Comparison of ENCODE assay signal across 2 cellular contexts in genomic region chr3:49929333-49930240, GRCh38.
A peak's percentile ranks its signal among the peaks of the same experiment; 100 is the strongest.
TF ChIP-seq lines count a peak whose summit lies in the region.

Gene MON1A (minus strand): TSS chr3:49929811. CDS start chr3:49913346, 16,465 bp downstream.

TF ChIP-seq in IMR-90, 13 proteins besides CTCF, POLR2A, EP300 and RAD21 (continued from another document):
- TF ChIP-seq SMC3 (IDR thresholded peaks at IDR 0.05; ENCODE audit: low read depth, low read length) (no peak), CEBPB (IDR thresholded peaks at IDR 0.05; ENCODE audit: low read depth, low read length) (peak; percentile 79), RFX5 (IDR thresholded peaks at IDR 0.05; ENCODE audit: low read depth, low read length) (no peak), MAFK (IDR thresholded peaks at IDR 0.05; ENCODE audit: low read depth, low read length) (no peak), MXI1 (IDR thresholded peaks at IDR 0.05; ENCODE audit: borderline replicate concordance, low read depth, low read length) (peak; percentile 96), MAZ (IDR thresholded peaks at IDR 0.05; ENCODE audit: borderline replicate concordance, low read depth, low read length) (peak; percentile 79; the same call in 1 of the 2 replicates)

TF ChIP-seq in PFSK-1, 5 proteins besides CTCF, POLR2A, EP300 and RAD21 (continued from another document):
- TF ChIP-seq, protein P1, sequence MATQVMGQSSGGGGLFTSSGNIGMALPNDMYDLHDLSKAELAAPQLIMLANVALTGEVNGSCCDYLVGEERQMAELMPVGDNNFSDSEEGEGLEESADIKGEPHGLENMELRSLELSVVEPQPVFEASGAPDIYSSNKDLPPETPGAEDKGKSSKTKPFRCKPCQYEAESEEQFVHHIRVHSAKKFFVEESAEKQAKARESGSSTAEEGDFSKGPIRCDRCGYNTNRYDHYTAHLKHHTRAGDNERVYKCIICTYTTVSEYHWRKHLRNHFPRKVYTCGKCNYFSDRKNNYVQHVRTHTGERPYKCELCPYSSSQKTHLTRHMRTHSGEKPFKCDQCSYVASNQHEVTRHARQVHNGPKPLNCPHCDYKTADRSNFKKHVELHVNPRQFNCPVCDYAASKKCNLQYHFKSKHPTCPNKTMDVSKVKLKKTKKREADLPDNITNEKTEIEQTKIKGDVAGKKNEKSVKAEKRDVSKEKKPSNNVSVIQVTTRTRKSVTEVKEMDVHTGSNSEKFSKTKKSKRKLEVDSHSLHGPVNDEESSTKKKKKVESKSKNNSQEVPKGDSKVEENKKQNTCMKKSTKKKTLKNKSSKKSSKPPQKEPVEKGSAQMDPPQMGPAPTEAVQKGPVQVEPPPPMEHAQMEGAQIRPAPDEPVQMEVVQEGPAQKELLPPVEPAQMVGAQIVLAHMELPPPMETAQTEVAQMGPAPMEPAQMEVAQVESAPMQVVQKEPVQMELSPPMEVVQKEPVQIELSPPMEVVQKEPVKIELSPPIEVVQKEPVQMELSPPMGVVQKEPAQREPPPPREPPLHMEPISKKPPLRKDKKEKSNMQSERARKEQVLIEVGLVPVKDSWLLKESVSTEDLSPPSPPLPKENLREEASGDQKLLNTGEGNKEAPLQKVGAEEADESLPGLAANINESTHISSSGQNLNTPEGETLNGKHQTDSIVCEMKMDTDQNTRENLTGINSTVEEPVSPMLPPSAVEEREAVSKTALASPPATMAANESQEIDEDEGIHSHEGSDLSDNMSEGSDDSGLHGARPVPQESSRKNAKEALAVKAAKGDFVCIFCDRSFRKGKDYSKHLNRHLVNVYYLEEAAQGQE (IDR thresholded peaks at IDR 0.05; ENCODE audit: insufficient read depth in 1 of 2, low read depth in 2 of 2, low read length in 2 of 2), result 0 out of 4 replicates have a peak, but pooled peaks of 1 of the 2 experiments have one; percentile 1
